8 cellular contexts compared by ENCODE assay signal in the genomic region with DNA sequence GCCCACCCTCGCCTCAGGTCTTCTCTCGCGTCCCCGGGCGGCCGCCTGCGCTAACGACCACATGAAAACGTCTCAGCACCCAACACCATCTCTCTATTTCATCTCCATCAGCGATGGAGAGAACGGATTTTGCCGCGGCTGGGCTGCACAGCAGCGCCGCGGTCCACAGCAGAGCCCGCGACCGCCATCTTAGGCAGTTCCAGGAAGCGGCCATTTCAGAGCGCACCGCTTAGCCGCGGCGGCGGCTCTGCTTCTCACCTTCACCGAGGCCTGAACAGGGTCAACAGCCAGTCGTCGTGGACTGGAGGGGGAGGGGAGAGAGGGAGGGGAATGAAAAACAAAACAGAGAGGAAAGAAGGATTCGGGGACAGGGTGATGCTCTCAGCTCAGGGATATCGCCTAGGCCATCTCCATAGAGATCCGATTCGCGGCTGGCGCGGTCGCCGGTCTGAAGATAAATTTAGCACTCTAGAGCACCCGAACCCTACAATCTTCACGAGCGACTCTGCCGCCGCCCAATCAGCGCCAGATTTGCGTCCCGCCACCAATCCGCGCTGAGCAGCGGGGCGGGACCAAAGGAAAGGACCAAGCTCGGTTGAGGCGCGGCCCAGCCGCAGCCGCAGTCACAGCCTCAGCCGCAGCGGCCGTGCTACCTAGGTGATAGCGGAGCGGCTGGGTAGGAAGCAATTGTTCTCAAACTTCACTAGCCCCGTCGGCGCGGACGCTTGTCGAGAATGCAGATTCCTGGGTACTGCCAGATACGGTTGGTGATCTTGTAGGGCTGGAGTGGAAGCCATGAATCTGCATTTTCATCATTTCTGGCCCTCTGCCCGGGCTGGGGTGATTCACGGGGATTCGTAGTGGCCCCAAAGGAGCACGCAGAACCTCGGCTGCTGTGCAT. TPM values are rescaled to one million over a fixed set of nuclear protein-coding genes. Genes with fewer than 3 reads are reported as not detected.
A peak's percentile ranks its signal among the peaks of the same experiment; 100 is the strongest.
DNase-seq lines count a peak whose midpoint lies in the region; TF ChIP-seq lines count a peak whose summit lies in the region.

Gene ZBED5 (minus strand): TSS at position 450 of the 901 bp plus-strand sequence. CDS start 3,108 bp downstream, outside the sequence.

- in situ Hi-C loops in G401 (cut with HindIII; ENCODE audit: low sequenced_read_pairs) (no loop called here), HAP-1 (cut with MboI; ENCODE audit: low sequenced_read_pairs) (no loop called here)

- H3K79me2 ChIP-seq in MM.1S (ENCODE audit: low read length) (peaks cover 48% of the 10 kb centered on the region), neural cell (replicated peaks; ENCODE audit: insufficient read depth, low read length) (peaks cover 56% of the 10 kb centered on the region)

- TF ChIP-seq POLR2A in stomach (IDR thresholded peaks at IDR 0.05): peak in 2 of 4 donors; percentile 82 to 84

- TF ChIP-seq CTCF in MM.1S (IDR thresholded peaks at IDR 0.05; ENCODE audit: low read length): peak; percentile 22; the same call in 1 of the 2 replicates
- peak; percentile 47 for TF ChIP-seq CTCF in neural cell (IDR thresholded peaks at IDR 0.05; ENCODE audit: poor library complexity, severe bottlenecking)
- TF ChIP-seq CTCF in stomach (IDR thresholded peaks at IDR 0.05): peak in 2 of 7 experiments; percentile 9 to 11

- intact Hi-C loops in stomach (cut with DNase I; ENCODE audit: low total_unique reads): loop anchor here (10.0 kb wide), 1 partner anchor 53 kb away; the partner anchor contains the start of gene EIF4G2

- H3K9me2 ChIP-seq in MM.1S (replicated peaks; ENCODE audit: insufficient read depth, low read length) (no peaks in the 10 kb centered on the region), neural cell (ENCODE audit: insufficient read depth, low read length) (no peaks in the 10 kb centered on the region)

- DNase-seq in G401 (ENCODE audit: low spot score): peak; percentile 99
- DNase-seq in HAP-1 (ENCODE audit: low spot score in 2 of 2): peak; percentile 95 to 96
- peak; percentile 99 for DNase-seq in MM.1S
- DNase-seq in SIG-M5 (lab: John Stamatoyannopoulos, UW): peak; percentile 77
- DNase-seq in activated gamma-delta T cell (lab: John Stamatoyannopoulos, UW): peak; percentile 94
- peak; percentile 95 for DNase-seq in fibroblast of the conjunctiva (ENCODE audit: low read depth)
- DNase-seq in stomach: peak; percentile 99

- peak within 1 kb of the TSS; percentile 93 for H2AFZ ChIP-seq in MM.1S (ENCODE audit: low read length)
- H2AFZ ChIP-seq in neural cell (ENCODE audit: low read depth, low read length): peak within 1 kb of the TSS; percentile 93

- peak within 1 kb of the TSS; percentile 90 for H3K9ac ChIP-seq in MM.1S (ENCODE audit: low read length)
- H3K9ac ChIP-seq in neural cell (ENCODE audit: low read length): peak within 1 kb of the TSS; percentile 99

- H3K36me3 ChIP-seq in HAP-1 (replicated peaks) (peaks cover 35% of the 10 kb centered on the region), MM.1S (replicated peaks; ENCODE audit: insufficient read depth, low read length) (peaks cover 21% of the 10 kb centered on the region), neural cell (ENCODE audit: insufficient read depth, low read length) (peaks cover 26% of the 10 kb centered on the region), stomach (peaks cover 10 to 32% (median 27%) of the 10 kb centered on the region in 4 donors)

- H3F3A ChIP-seq in MM.1S (ENCODE audit: insufficient read depth, low read length) (peaks cover 13% of the 10 kb centered on the region), neural cell (ENCODE audit: insufficient read depth, low read length, poor library complexity, severe bottlenecking) (peaks cover 12% of the 10 kb centered on the region)

- H3K4me3 ChIP-seq in HAP-1 (peak within 1 kb of the TSS; percentile 80), MM.1S (ENCODE audit: low read length) (peak within 1 kb of the TSS; percentile 96), neural cell (ENCODE audit: low read length) (peak within 1 kb of the TSS; percentile 89), stomach (peak within 1 kb of the TSS; percentile 81 to 90 (median 84))

- H3K27me3 ChIP-seq in HAP-1 (ENCODE audit: low read depth) (no peaks in the 10 kb centered on the region), MM.1S (replicated peaks; ENCODE audit: insufficient read depth, low read length) (no peaks in the 10 kb centered on the region), neural cell (ENCODE audit: insufficient read depth, low read depth, low read length) (no peaks in the 10 kb centered on the region), stomach (no peaks in the 10 kb centered on the region)

- H3K9me3 ChIP-seq in HAP-1 (no peaks in the 10 kb centered on the region), MM.1S (replicated peaks; ENCODE audit: insufficient read depth, low read length) (no peaks in the 10 kb centered on the region), neural cell (ENCODE audit: low read length) (no peaks in the 10 kb centered on the region), stomach (no peaks in the 10 kb centered on the region)

- peak; percentile 25 for TF ChIP-seq RAD21 in neural cell (conservative IDR thresholded peaks at IDR 0.05)

- H3K4me2 ChIP-seq in MM.1S (ENCODE audit: low read depth, low read length): peak within 1 kb of the TSS; percentile 83
- H3K4me2 ChIP-seq in neural cell (ENCODE audit: low read length): peak within 1 kb of the TSS; percentile 97

- peak; percentile 55 for TF ChIP-seq EP300 in neural cell (conservative IDR thresholded peaks at IDR 0.05; ENCODE audit: poor library complexity, severe bottlenecking)
- peak; percentile 11 for TF ChIP-seq EP300 in stomach (IDR thresholded peaks at IDR 0.05)

- H4K20me1 ChIP-seq in MM.1S (ENCODE audit: insufficient read depth, low read length) (no peaks in the 10 kb centered on the region), neural cell (ENCODE audit: insufficient read depth) (no peaks in the 10 kb centered on the region)

- H3K27ac ChIP-seq in MM.1S (ENCODE audit: low read length) (peak within 1 kb of the TSS; percentile 88), neural cell (ENCODE audit: low read length) (peak within 1 kb of the TSS; percentile 100), stomach (peak within 1 kb of the TSS; percentile 98 to 99 (median 99))

- H3K4me1 ChIP-seq in HAP-1: peaks cover 32% of the 10 kb centered on the region
- peaks cover 8% of the 10 kb centered on the region; the same call in 1 of the 2 replicates for H3K4me1 ChIP-seq in MM.1S (ENCODE audit: low read length)
- H3K4me1 ChIP-seq in stomach: peaks cover 14 to 49% (median 34%) of the 10 kb centered on the region in 4 donors

- WGBS in stomach, 5 donors: 0 to 1% (median 0%) methylated on average over 31 to 72 of the region's 72 CpGs

TF ChIP-seq in neural cell, 6 proteins besides CTCF, POLR2A, EP300 and RAD21:
- TF ChIP-seq MXI1 (conservative IDR thresholded peaks at IDR 0.05; ENCODE audit: poor library complexity, severe bottlenecking) (peak; percentile 47), POLR2AphosphoS5 (IDR thresholded peaks at IDR 0.05) (peak; percentile 97), TAF1 (IDR thresholded peaks at IDR 0.05; ENCODE audit: low read depth) (peak; percentile 97), EZH2 (IDR thresholded peaks at IDR 0.05; ENCODE audit: borderline replicate concordance, insufficient read depth, low read length, poor library complexity, severe bottlenecking) (no peak), REST (IDR thresholded peaks at IDR 0.05; ENCODE audit: borderline replicate concordance) (peak; percentile 96), SMC3 (conservative IDR thresholded peaks at IDR 0.05; ENCODE audit: poor library complexity) (peak; percentile 28)

RNA-seq across cellular contexts. Expression of gene ZBED5, which starts in this region (rescaled TPM):
- total RNA-seq in G401 (2014; rRNA removed; shearing (Covaris generic)): 16.9 and 24.9 TPM in 2 replicates
- polyA plus RNA-seq in neural cell: 159 and 178 TPM in 2 replicates
- polyA minus RNA-seq in neural cell: 124 and 133 TPM in 2 replicates
- 10 to 100 TPM in 4 of 5 donors, 1 to 10 TPM in 1; 9.0 to 54.7 (median 25.9) TPM for total RNA-seq in stomach
- 10 to 100 TPM; 10.9 to 34.2 (median 17.4) TPM for polyA plus RNA-seq in stomach

Comparison
In these comparisons a context has a peak if more than half of its experiments do, and no peak if none do; other contexts are left out.
1. Peak in every context shown above with its lines: DNase-seq, H3K4me3 ChIP-seq and H3K27ac ChIP-seq.